ENCODE assay signal across 8 cellular contexts in the genomic region with DNA sequence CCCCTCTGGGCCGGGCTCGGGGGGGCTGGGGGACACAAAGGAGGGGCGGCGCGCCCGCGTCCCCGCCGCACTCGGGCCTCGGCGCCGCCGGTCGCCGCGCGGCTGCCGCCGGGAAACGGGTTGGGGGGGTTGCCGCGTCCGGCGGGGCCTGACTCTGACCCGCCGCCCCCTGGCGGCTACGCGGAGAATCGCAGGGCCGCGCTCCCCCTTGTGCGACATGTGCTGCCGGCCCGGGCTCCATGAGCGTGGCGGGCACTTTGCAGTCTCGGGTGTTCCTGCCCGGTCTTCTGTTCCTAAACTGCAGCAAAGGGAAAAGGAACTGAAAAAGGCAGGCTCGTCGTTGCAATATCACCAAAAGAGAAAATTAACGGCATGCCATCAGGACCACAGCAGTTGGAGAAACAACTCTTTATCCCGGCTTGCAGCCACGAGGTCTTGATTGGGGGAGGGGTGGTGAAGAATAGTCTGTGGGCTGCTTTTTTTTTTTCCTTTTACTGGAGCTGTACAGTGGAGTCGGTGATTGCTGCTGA. TPM values are rescaled to one million over a fixed set of nuclear protein-coding genes. Genes with fewer than 3 reads are reported as not detected.
DNase-seq lines count a peak whose midpoint lies in the region; ATAC-seq, FAIRE-seq and TF ChIP-seq lines count a peak whose summit lies in the region.

No MANE protein-coding gene starts in this region.

- peak; percentile 88 for FAIRE-seq in GM12891 (lab: Jason Lieb, UNC)

- DNase-seq in GM12891 (ENCODE audit: insufficient read length, low spot score) (peak; percentile 56), NCI-H1436 (lab: John Stamatoyannopoulos, UW) (peak; percentile 80), T-helper 17 cell (peak; percentile 84 to 95 (median 87)), right cardiac atrium (peak; percentile 94 to 99 (median 98)), putamen (ENCODE audit: low spot score) (peak; percentile 90), vagina (ENCODE audit: extremely low spot score in 2 of 2) (no peak)

- H3K36me3 ChIP-seq in vagina: no peaks in the 10 kb centered on the region

- H3K4me1 ChIP-seq in right cardiac atrium (ENCODE audit: control insufficient read depth, insufficient read depth, low read length): no peaks in the 10 kb centered on the region
- H3K4me1 ChIP-seq in vagina: peaks cover 27% of the 10 kb centered on the region

- no peaks in the 10 kb centered on the region for H3K36me3 Mint-ChIP-seq in T-helper 17 cell (ENCODE audit: low read depth)

- H3K27ac ChIP-seq in angular gyrus (ENCODE audit: low read depth, low read length): peak overlapping the region; percentile 75
- peak overlapping the region; percentile 85 for H3K27ac ChIP-seq in right cardiac atrium (ENCODE audit: low read length)
- peak overlapping the region; percentile 96 for H3K27ac ChIP-seq in vagina

- peak overlapping the region; percentile 79 for H3K27ac Mint-ChIP-seq in T-helper 17 cell

- H3K27me3 ChIP-seq in right cardiac atrium (ENCODE audit: control insufficient read depth, insufficient read depth) (no peaks in the 10 kb centered on the region), vagina (no peaks in the 10 kb centered on the region)

- whole genome bisulfite sequencing in right cardiac atrium: under 1% methylated on average over 46 of the region's 46 CpGs

- TF ChIP-seq CTCF in vagina (IDR thresholded peaks at IDR 0.05): peak; percentile 61 to 89 (median 79)

- no peaks in the 10 kb centered on the region for H3K27me3 Mint-ChIP-seq in T-helper 17 cell

- ATAC-seq in HG02852 (IDR thresholded peaks at IDR 0.05; ENCODE audit: unreplicated experiment): peak; percentile 49
- ATAC-seq in T-helper 17 cell: peak; percentile 72
- ATAC-seq in right cardiac atrium: peak; percentile 86 to 89

- H3K4me3 ChIP-seq in right cardiac atrium (ENCODE audit: low read length) (peak overlapping the region; percentile 78), vagina (peak overlapping the region; percentile 81 to 91)

- H3K9me3 ChIP-seq in T-helper 17 cell (ENCODE audit: control insufficient read depth, low read length, poor library complexity, severe bottlenecking): no peaks in the 10 kb centered on the region
- H3K9me3 ChIP-seq in right cardiac atrium (ENCODE audit: control insufficient read depth, low read length): no peaks in the 10 kb centered on the region
- H3K9me3 ChIP-seq in vagina: no peaks in the 10 kb centered on the region

- peak overlapping the region; percentile 91 for H3K4me3 Mint-ChIP-seq in T-helper 17 cell

- intact Hi-C loops in right cardiac atrium (cut with DNase I) (no loop called here), vagina (cut with DNase I) (no loop called here)

- peak; percentile 45; the same call in 1 of the 2 replicates for TF ChIP-seq POLR2A in GM12891 (IDR thresholded peaks at IDR 0.05; ENCODE audit: low read depth, low read length)
- TF ChIP-seq POLR2A in vagina (IDR thresholded peaks at IDR 0.05): peak in 1 of 2 donors; percentile 0

- peaks cover 8% of the 10 kb centered on the region for H3K4me1 Mint-ChIP-seq in T-helper 17 cell

TF ChIP-seq in GM12891, 5 proteins besides CTCF, POLR2A, EP300 and RAD21:
- no peak for TF ChIP-seq SPI1 (IDR thresholded peaks at IDR 0.05; ENCODE audit: low read depth, low read length)
- peak; percentile 78 for TF ChIP-seq PAX5 (IDR thresholded peaks at IDR 0.05; ENCODE audit: insufficient read depth, low read length, severe bottlenecking)
- no peak for TF ChIP-seq POU2F2 (IDR thresholded peaks at IDR 0.05; ENCODE audit: low read depth, low read length)
- TF ChIP-seq POLR2AphosphoS5 (IDR thresholded peaks at IDR 0.05; ENCODE audit: low read depth, low read length): 0 out of 2 replicates have a peak, but pooled peaks have one; percentile 20
- no peak; the same call in 1 of the 2 replicates for TF ChIP-seq TAF1 (IDR thresholded peaks at IDR 0.05; ENCODE audit: low read depth, low read length)

RNA-seq across cellular contexts. Expression of a gene that starts 1.5 kb away (rescaled TPM):
- polyA plus RNA-seq in GM12891 (2012; ENCODE audit: low read depth, missing spikeins): 2.8 TPM
- total RNA-seq in T-helper 17 cell: 1 to 10 TPM; 6.9 to 9.1 TPM
- total RNA-seq in right cardiac atrium: 1 to 10 TPM; 1.6 to 2.6 (median 2.0) TPM
- polyA plus RNA-seq in right cardiac atrium: 1.1 TPM
- total RNA-seq in vagina: 1.7 TPM

RNA-seq across cellular contexts. Expression of a gene that starts 49.5 kb away (rescaled TPM):
- 3.6 TPM for polyA plus RNA-seq in GM12891 (2012; ENCODE audit: low read depth, missing spikeins)
- total RNA-seq in T-helper 17 cell (1 to 10 TPM in 1 of 2 donors, not detected in 1; 1.1 TPM), right cardiac atrium (1 to 10 TPM in 3 of 4 donors, under 1 TPM in 1; 0.99 to 4.3 (median 2.6) TPM), vagina (1.7 TPM)
- 1.6 TPM for polyA plus RNA-seq in right cardiac atrium

Comparison
In these comparisons a context has a peak if more than half of its experiments do, and no peak if none do; other contexts are left out.
1. DNase-seq: peak in GM12891 (single experiment), NCI-H1436 (single experiment), T-helper 17 cell (3 of 3), right cardiac atrium (3 of 3) and putamen (single experiment); none in vagina (0 of 2).
2. Peak in every context shown above with its lines, with median percentiles within 50 percentile points of each other: ATAC-seq and H3K27ac ChIP-seq.